Comparison of ENCODE assay signal across 13 cellular contexts in the genomic region with DNA sequence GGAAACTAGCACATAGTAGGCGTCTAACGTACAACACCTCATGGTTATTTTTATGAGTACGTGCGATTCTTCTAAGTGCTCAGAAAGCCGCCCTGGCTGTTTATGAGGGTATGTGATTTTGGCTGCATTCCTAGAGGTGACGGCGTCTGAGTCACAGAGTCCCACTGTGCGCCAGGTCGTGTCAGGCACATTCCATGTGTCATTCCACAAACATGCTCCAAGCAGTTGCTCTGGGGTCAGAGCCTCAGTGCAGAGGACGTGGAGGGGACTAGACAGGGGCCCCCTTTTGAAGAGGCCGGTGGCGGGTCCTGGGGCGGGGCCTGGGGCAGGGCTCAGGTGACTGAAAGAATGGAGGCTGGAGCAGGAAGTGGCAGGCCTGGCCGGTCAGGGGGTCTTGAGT. TPM values are rescaled to one million over a fixed set of nuclear protein-coding genes. Genes with fewer than 3 reads are reported as not detected.
DNase-seq lines count a peak whose midpoint lies in the region; ATAC-seq, FAIRE-seq and TF ChIP-seq lines count a peak whose summit lies in the region.
"Had no signal": no experiment of that assay in that cellular context is flagged by ENCODE, and none has a peak within 500 bp of the region (broad histone marks: within the 10 kb centered on the region; RNA-seq: fewer than 3 reads in every experiment).

No MANE protein-coding gene starts in this region.

- H3K79me2 ChIP-seq in ACC112 (ENCODE audit: control insufficient read depth, insufficient read depth, low read length, unreplicated experiment) (peaks cover 69% of the 10 kb centered on the region), HepG2 (ENCODE audit: insufficient read depth, low read length) (peaks cover 11% of the 10 kb centered on the region)

- H3K4me1 ChIP-seq in ACC112 (ENCODE audit: control insufficient read depth, insufficient read depth, low read length, unreplicated experiment) (peaks cover 46% of the 10 kb centered on the region), HUES6 (ENCODE audit: control insufficient read depth, insufficient read depth, low read length) (peaks cover 15% of the 10 kb centered on the region; the same call in 1 of the 2 replicates), HepG2 (ENCODE audit: insufficient read depth, low read length) (no peaks in the 10 kb centered on the region)
- H3K4me1 ChIP-seq: pancreas had no signal

- FAIRE-seq in HepG2 (lab: Jason Lieb, UNC) = no peak
- FAIRE-seq: pancreas had no signal

- H2AFZ ChIP-seq in ACC112 (ENCODE audit: low read length, unreplicated experiment) = no peak overlapping the region
- H2AFZ ChIP-seq in HepG2 (ENCODE audit: low read length) = no peak overlapping the region

- TF ChIP-seq CTCF in cardiac fibroblast (IDR thresholded peaks at IDR 0.05; ENCODE audit: low read depth, low read length) (no peak), HepG2 (CRISPR knock-in tag; IDR thresholded peaks at IDR 0.05) (no peak)

- peaks cover 34% of the 10 kb centered on the region; the same call in 1 of the 2 replicates for H4K20me1 ChIP-seq in HepG2 (ENCODE audit: insufficient read depth, low read length)

- H3K9ac ChIP-seq in HUES6 (ENCODE audit: low read length) (peak overlapping the region; percentile 68), HepG2 (ENCODE audit: insufficient read depth, low read depth, low read length) (no peak overlapping the region)

- TF ChIP-seq EP300 in HepG2 (IDR thresholded peaks at IDR 0.05; ENCODE audit: low read depth in 2 of 2, low read length in 2 of 2) = no peak
- no peak for TF ChIP-seq EP300 in HepG2 (CRISPR knock-in tag; IDR thresholded peaks at IDR 0.05; ENCODE audit: borderline replicate concordance)

- H3K4me2 ChIP-seq in HepG2 (ENCODE audit: low read depth, low read length) = no peak overlapping the region

- DNase-seq in cardiac fibroblast (ENCODE audit: low read depth in 2 of 2) (peak; percentile 93 to 98), HepG2 (ENCODE audit: low spot score) (peak; percentile 39), medulla oblongata (ENCODE audit: extremely low spot score) (no peak), hippocampal formation (lab: John Stamatoyannopoulos, UW) (no peak)
- DNase-seq: activated CD4-positive, CD25-positive, alpha-beta regulatory T cell treated with anti-CD3 and anti-CD28 coated beads, Interleukin-2, amount 50 U/mL, for 72 hours; CD4-positive, alpha-beta T cell; dorsolateral prefrontal cortex had no signal

- CTCF ChIA-PET in HepG2 (lab: Yijun Ruan, JAX; ENCODE audit: low intra/inter-chr PET ratio, low total read pairs) = no interaction called here

- H3K4me3 ChIP-seq in ACC112 (ENCODE audit: low read depth, low read length) (peak overlapping the region; percentile 28; the same call in 1 of the 2 replicates), HUES6 (ENCODE audit: low read depth, low read length) (no peak overlapping the region), cardiac fibroblast (replicated peaks in 1 of 2; ENCODE audit: low read depth in 2 of 2, low read length in 2 of 2) (no peak overlapping the region), HepG2 (replicated peaks in 1 of 3; ENCODE audit: insufficient read depth in 1 of 3, low read depth in 2 of 3, low read length in 3 of 3) (no peak overlapping the region)
- H3K4me3 ChIP-seq: dorsolateral prefrontal cortex, pancreas had no signal

- H3K27ac ChIP-seq in ACC112 (ENCODE audit: low read depth, low read length) = peak overlapping the region; percentile 87
- peak overlapping the region; percentile 74; the same call in 1 of the 2 replicates for H3K27ac ChIP-seq in HUES6 (ENCODE audit: low read depth, low read length)
- no peak overlapping the region for H3K27ac ChIP-seq in HepG2 (ENCODE audit: extremely low read length, insufficient read depth, low read length)
- H3K27ac ChIP-seq: pancreas had no signal

- ATAC-seq in HepG2 = no peak; the same call in 2 of the 3 replicates
- no peak for ATAC-seq in HG02938 (IDR thresholded peaks at IDR 0.05; ENCODE audit: unreplicated experiment)
- ATAC-seq in GM21528 (IDR thresholded peaks at IDR 0.05; ENCODE audit: low FRiP score, unreplicated experiment) = no peak
- ATAC-seq: stimulated activated effector memory CD8-positive, alpha-beta T cell treated with anti-CD3 and anti-CD28 coated beads, Interleukin-12 subunit alpha, Interleukin-12 subunit beta, amount 100 ng/mL, for 72 hours had no signal

- peaks cover 18% of the 10 kb centered on the region for H3K36me3 ChIP-seq in ACC112 (ENCODE audit: insufficient read depth, low read length)
- peaks cover 9% of the 10 kb centered on the region for H3K36me3 ChIP-seq in HUES6 (ENCODE audit: control insufficient read depth, insufficient read depth, low read length)
- peaks cover 34 to 47% of the 10 kb centered on the region in 2 experiments; a peak in 4 of 5 replicates for H3K36me3 ChIP-seq in HepG2 (replicated peaks in 1 of 2; ENCODE audit: control insufficient read depth in 1 of 2, insufficient read depth in 2 of 2, low read length in 2 of 2)

- intact Hi-C loops in HepG2 (cut with micrococcal nuclease; ENCODE audit: unreplicated experiment) = no loop called here

- POLR2A ChIA-PET in HepG2 (lab: Yijun Ruan, JAX) = no interaction called here

- no peaks in the 10 kb centered on the region for H3K27me3 ChIP-seq in ACC112 (ENCODE audit: insufficient read depth, low read length)
- H3K27me3 ChIP-seq in HUES6 (ENCODE audit: control insufficient read depth, insufficient read depth, low read length) = no peaks in the 10 kb centered on the region
- no peaks in the 10 kb centered on the region for H3K27me3 ChIP-seq in HepG2 (ENCODE audit: control insufficient read depth in 1 of 2, insufficient read depth in 2 of 2, low read length in 2 of 2)
- H3K27me3 ChIP-seq: dorsolateral prefrontal cortex, pancreas had no signal

- BruUV-seq in HepG2 (replicated peaks; lab: Mats Ljungman, UMichigan) = no TSS peak

- TF ChIP-seq RAD21 in HepG2 (CRISPR knock-in tag; IDR thresholded peaks at IDR 0.05) = no peak

- 96% methylated on average over 9 of the region's 14 CpGs for WGBS in HepG2 (ENCODE audit: low lambda C conversion rate)

- TF ChIP-seq POLR2A in HepG2 (IDR thresholded peaks at IDR 0.05; ENCODE audit: insufficient read depth in 1 of 2, low read depth in 2 of 2, low read length in 2 of 2) = no peak

- in situ Hi-C loops in HepG2 (cut with HindIII; ENCODE audit: extremely low pct_ligation_motif_present, low pct_unique_long_range_greater_than_20kb) = no loop called here

- H3K9me3 ChIP-seq in HUES6 (ENCODE audit: control insufficient read depth, insufficient read depth, low read depth, low read length) (no peaks in the 10 kb centered on the region), HepG2 (ENCODE audit: low read length) (no peaks in the 10 kb centered on the region)
- H3K9me3 ChIP-seq: pancreas had no signal

TF ChIP-seq in HepG2, 621 proteins besides CTCF, POLR2A, EP300 and RAD21:
- TF ChIP-seq ZKSCAN1 (IDR thresholded peaks at IDR 0.05; ENCODE audit: low read length) = peak; percentile 94
- no peak for TF ChIP-seq TARDBP (CRISPR knock-in tag; IDR thresholded peaks at IDR 0.05)
- no peak for TF ChIP-seq NCOA5 (CRISPR knock-in tag; IDR thresholded peaks at IDR 0.05)
- TF ChIP-seq FOSL2 (CRISPR knock-in tag; IDR thresholded peaks at IDR 0.05) = peak; percentile 81
- TF ChIP-seq ZNF577 (CRISPR knock-in tag; IDR thresholded peaks at IDR 0.05; ENCODE audit: borderline replicate concordance, low read depth) = no peak
- TF ChIP-seq SETDB1 (CRISPR knock-in tag; IDR thresholded peaks at IDR 0.05; ENCODE audit: borderline replicate concordance) = no peak
- TF ChIP-seq, protein P1, sequence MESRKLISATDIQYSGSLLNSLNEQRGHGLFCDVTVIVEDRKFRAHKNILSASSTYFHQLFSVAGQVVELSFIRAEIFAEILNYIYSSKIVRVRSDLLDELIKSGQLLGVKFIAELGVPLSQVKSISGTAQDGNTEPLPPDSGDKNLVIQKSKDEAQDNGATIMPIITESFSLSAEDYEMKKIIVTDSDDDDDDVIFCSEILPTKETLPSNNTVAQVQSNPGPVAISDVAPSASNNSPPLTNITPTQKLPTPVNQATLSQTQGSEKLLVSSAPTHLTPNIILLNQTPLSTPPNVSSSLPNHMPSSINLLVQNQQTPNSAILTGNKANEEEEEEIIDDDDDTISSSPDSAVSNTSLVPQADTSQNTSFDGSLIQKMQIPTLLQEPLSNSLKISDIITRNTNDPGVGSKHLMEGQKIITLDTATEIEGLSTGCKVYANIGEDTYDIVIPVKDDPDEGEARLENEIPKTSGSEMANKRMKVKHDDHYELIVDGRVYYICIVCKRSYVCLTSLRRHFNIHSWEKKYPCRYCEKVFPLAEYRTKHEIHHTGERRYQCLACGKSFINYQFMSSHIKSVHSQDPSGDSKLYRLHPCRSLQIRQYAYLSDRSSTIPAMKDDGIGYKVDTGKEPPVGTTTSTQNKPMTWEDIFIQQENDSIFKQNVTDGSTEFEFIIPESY (CRISPR knock-in tag; IDR thresholded peaks at IDR 0.05) = peak; percentile 74; the same call in 1 of the 2 replicates
- TF ChIP-seq YEATS2 (CRISPR knock-in tag; IDR thresholded peaks at IDR 0.05; ENCODE audit: borderline replicate concordance) = no peak
- TF ChIP-seq TEAD3 (CRISPR knock-in tag; optimal IDR thresholded peaks at IDR 0.05; ENCODE audit: borderline replicate concordance) = peak; percentile 35
TF ChIP-seq in HepG2: peak in this region for 4.

RNA-seq across cellular contexts. Expression of a gene that starts 51.9 kb away (rescaled TPM):
- total RNA-seq in HepG2 (2016; rRNA removed; fragmentation: Illumina TruSeq; extraction: Trizol) = 30.4 and 44.7 TPM in 2 replicates
- 24.6 and 26.3 TPM in 2 replicates for total RNA-seq in HepG2 (2016; cell fraction: cytosol; rRNA removed; fragmentation: Illumina TruSeq; extraction: Trizol; ENCODE audit: low read depth)
- total RNA-seq in HepG2 (2016; cell fraction: insoluble cytoplasmic fraction; rRNA removed; fragmentation: Illumina TruSeq; extraction: Trizol) = 33.2 and 37.5 TPM in 2 replicates
- 49.4 and 52.7 TPM in 2 replicates for total RNA-seq in HepG2 (2016; cell fraction: membrane; rRNA removed; fragmentation: Illumina TruSeq; extraction: Trizol)
- total RNA-seq in HepG2 (2016; cell fraction: nucleus; rRNA removed; fragmentation: Illumina TruSeq; extraction: Trizol) = 18.1 and 19.8 TPM in 2 replicates
- polyA plus RNA-seq in HepG2 (2011; rRNA removed) = 119 and 127 TPM in 2 replicates
- 131 and 138 TPM in 2 replicates for polyA plus RNA-seq in HepG2 (2011; cell fraction: cytosol; rRNA removed)
- 94.1 and 101 TPM in 2 replicates for polyA plus RNA-seq in HepG2 (2011; cell fraction: nucleus; rRNA removed)
- 75.9 and 86.0 TPM in 2 replicates for polyA plus RNA-seq in HepG2 (2012)
- 55.6 and 62.7 TPM in 2 replicates for polyA plus RNA-seq in HepG2 (2016; cell fraction: cytosol; fragmentation: Illumina TruSeq; extraction: Trizol; ENCODE audit: low read depth)
- 71.0 and 74.4 TPM in 2 replicates for polyA plus RNA-seq in HepG2 (2016; cell fraction: insoluble cytoplasmic fraction; fragmentation: Illumina TruSeq; extraction: Trizol; ENCODE audit: low read depth)
- 68.1 and 79.5 TPM in 2 replicates for polyA plus RNA-seq in HepG2 (2016; cell fraction: membrane; fragmentation: Illumina TruSeq; extraction: Trizol; ENCODE audit: low read depth)
- polyA plus RNA-seq in HepG2 (2016; cell fraction: nucleus; fragmentation: Illumina TruSeq; extraction: Trizol; ENCODE audit: insufficient read depth, low read depth) = 41.9 and 42.8 TPM in 2 replicates
- 13.4 and 281 TPM in 2 replicates for polyA minus RNA-seq in HepG2 (2011; rRNA and poly(A)+ RNA removed; ENCODE audit: low replicate concordance)
- polyA minus RNA-seq in HepG2 (2011; cell fraction: cytosol; rRNA and poly(A)+ RNA removed) = 74.6 and 87.4 TPM in 2 replicates
- 49.3 and 50.8 TPM in 2 replicates for polyA minus RNA-seq in HepG2 (2011; cell fraction: nucleus; rRNA and poly(A)+ RNA removed)

Comparison
In these comparisons a context has a peak if more than half of its experiments do, and no peak if none do; other contexts are left out.
1. DNase-seq: peak in cardiac fibroblast (2 of 2) and HepG2 (single experiment); none in medulla oblongata (single experiment) and hippocampal formation (0 of 2).